Comparison of ENCODE assay signal across 20 cellular contexts in genomic region chr10:79263951-79264350, GRCh38.
DNase-seq lines count a peak whose midpoint lies in the region; ATAC-seq, FAIRE-seq and TF ChIP-seq lines count a peak whose summit lies in the region.
"Had no signal": no experiment of that assay in that cellular context is flagged by ENCODE, and none has a peak within 500 bp of the region (broad histone marks: within the 10 kb centered on the region; RNA-seq: fewer than 3 reads in every experiment).

No MANE protein-coding gene starts in this region.

- peaks cover 100% of the 10 kb centered on the region for H3K4me1 ChIP-seq in left ventricle myocardium inferior
- H3K4me1 ChIP-seq in right cardiac atrium (ENCODE audit: control insufficient read depth, insufficient read depth, low read length), result peaks cover 39% of the 10 kb centered on the region
- H3K4me1 ChIP-seq in esophagus squamous epithelium, result peaks cover 78 to 100% (median 99%) of the 10 kb centered on the region in 3 donors

- no peaks in the 10 kb centered on the region for H3K27me3 Mint-ChIP-seq in osteocyte (ENCODE audit: unreplicated experiment)
- H3K27me3 Mint-ChIP-seq: central memory CD8-positive, alpha-beta T cell; T-cell had no signal

- TF ChIP-seq CTCF in left ventricle myocardium inferior (IDR thresholded peaks at IDR 0.05; ENCODE audit: borderline replicate concordance) (no peak), esophagus squamous epithelium (IDR thresholded peaks at IDR 0.05) (no peak), osteocyte (IDR thresholded peaks at IDR 0.05) (no peak)

- no peak for FAIRE-seq in GM12891 (lab: Jason Lieb, UNC)
- FAIRE-seq: A204.1, pancreas had no signal

- H3K4me3 ChIP-seq in left ventricle myocardium inferior (no peak overlapping the region), right cardiac atrium (ENCODE audit: low read length) (no peak overlapping the region), esophagus squamous epithelium (no peak overlapping the region)
- H3K4me3 ChIP-seq: pancreas had no signal

- intact Hi-C loops in left ventricle myocardium inferior (cut with micrococcal nuclease), result no loop called here
- intact Hi-C loops in right cardiac atrium (cut with DNase I), result no loop called here
- intact Hi-C loops in esophagus squamous epithelium (cut with DNase I), result no loop called here

- no peaks in the 10 kb centered on the region for H3K27me3 ChIP-seq in left ventricle myocardium inferior (ENCODE audit: low read depth)
- no peaks in the 10 kb centered on the region for H3K27me3 ChIP-seq in right cardiac atrium (ENCODE audit: control insufficient read depth, insufficient read depth)
- H3K27me3 ChIP-seq in esophagus squamous epithelium, result no peaks in the 10 kb centered on the region
- H3K27me3 ChIP-seq: pancreas had no signal

- no peak for DNase-seq in left ventricle myocardium inferior
- DNase-seq in right cardiac atrium, result no peak
- no peak for DNase-seq in esophagus squamous epithelium (lab: John Stamatoyannopoulos, UW)
- DNase-seq in osteocyte (ENCODE audit: extremely low spot score, unreplicated experiment), result no peak
- DNase-seq in medulla oblongata (ENCODE audit: extremely low spot score), result no peak
- no peak for DNase-seq in GM12891 (ENCODE audit: insufficient read length, low spot score)
- DNase-seq: amniotic stem cell; DMS153; effector CD8-positive, alpha-beta T cell; NCI-H1694; NK-92 treated with Interleukin-12 subunit alpha and Interleukin-12 subunit beta, amount 100 ng/mL, for 24 hours; pancreas; Right ventricle myocardium superior; stimulated activated CD4-positive, alpha-beta T cell treated with anti-CD3 and anti-CD28 coated beads, Interleukin-2, amount 100 ng/mL, for 48 hours; T-cell had no signal

- peaks cover 59% of the 10 kb centered on the region for H3K4me1 Mint-ChIP-seq in osteocyte (ENCODE audit: unreplicated experiment)

- H3K9me3 Mint-ChIP-seq in osteocyte (ENCODE audit: unreplicated experiment), result no peaks in the 10 kb centered on the region
- H3K9me3 Mint-ChIP-seq: central memory CD8-positive, alpha-beta T cell; T-cell had no signal

- TF ChIP-seq POLR2A in esophagus squamous epithelium (IDR thresholded peaks at IDR 0.05), result no peak
- TF ChIP-seq POLR2A in GM12891 (IDR thresholded peaks at IDR 0.05; ENCODE audit: low read depth, low read length), result no peak

- H3K27ac ChIP-seq in left ventricle myocardium inferior (replicated peaks) (peak overlapping the region; percentile 93), right cardiac atrium (ENCODE audit: low read length) (no peak overlapping the region), esophagus squamous epithelium (peak overlapping the region; percentile 73 to 81 (median 79))

- WGBS in right cardiac atrium, result 83% methylated on average over 10 of the region's 10 CpGs
- WGBS in esophagus squamous epithelium, 2 donors, result 47 to 56% methylated on average over 7 of the region's 10 CpGs

- H3K36me3 Mint-ChIP-seq in osteocyte (ENCODE audit: unreplicated experiment), result peaks cover 8% of the 10 kb centered on the region

- H3K27ac Mint-ChIP-seq in osteocyte (ENCODE audit: unreplicated experiment), result peak overlapping the region; percentile 41
- H3K27ac Mint-ChIP-seq: T-cell had no signal

- H3K9me3 ChIP-seq in left ventricle myocardium inferior (replicated peaks) (no peaks in the 10 kb centered on the region), right cardiac atrium (ENCODE audit: control insufficient read depth, low read length) (no peaks in the 10 kb centered on the region), esophagus squamous epithelium (no peaks in the 10 kb centered on the region)
- H3K9me3 ChIP-seq: pancreas had no signal

- ATAC-seq in right cardiac atrium (no peak), GM19463 (IDR thresholded peaks at IDR 0.05; ENCODE audit: unreplicated experiment) (no peak), GM21529 (IDR thresholded peaks at IDR 0.05; ENCODE audit: unreplicated experiment) (no peak)
- ATAC-seq: left lobe of liver, pancreas, T-cell had no signal

- peaks cover 8% of the 10 kb centered on the region for H3K36me3 ChIP-seq in left ventricle myocardium inferior
- peaks cover 0 to 42% (median 0%) of the 10 kb centered on the region in 3 donors for H3K36me3 ChIP-seq in esophagus squamous epithelium
- H3K36me3 ChIP-seq: pancreas had no signal

- H3K4me3 Mint-ChIP-seq in osteocyte (ENCODE audit: unreplicated experiment), result no peak overlapping the region
- H3K4me3 Mint-ChIP-seq: central memory CD8-positive, alpha-beta T cell; T-cell had no signal

TF ChIP-seq in GM12891, 5 proteins besides CTCF, POLR2A, EP300 and RAD21:
- TF ChIP-seq POLR2AphosphoS5 (IDR thresholded peaks at IDR 0.05; ENCODE audit: low read depth, low read length) (no peak), PAX5 (IDR thresholded peaks at IDR 0.05; ENCODE audit: insufficient read depth, low read length, severe bottlenecking) (no peak), SPI1 (IDR thresholded peaks at IDR 0.05; ENCODE audit: low read depth, low read length) (no peak), POU2F2 (IDR thresholded peaks at IDR 0.05; ENCODE audit: low read depth, low read length) (no peak), TAF1 (IDR thresholded peaks at IDR 0.05; ENCODE audit: low read depth, low read length) (no peak)
